ENCODE assay signal across 13 cellular contexts in genomic region chr16:81198635-81199034, GRCh38. TPM values are rescaled to one million over a fixed set of nuclear protein-coding genes. Genes with fewer than 3 reads are reported as not detected.
A peak's percentile ranks its signal among the peaks of the same experiment; 100 is the strongest.
DNase-seq lines count a peak whose midpoint lies in the region; ATAC-seq and TF ChIP-seq lines count a peak whose summit lies in the region.
"Had no signal": no experiment of that assay in that cellular context is flagged by ENCODE, and none has a peak within 500 bp of the region (broad histone marks: within the 10 kb centered on the region; RNA-seq: fewer than 3 reads in every experiment).

No MANE protein-coding gene starts in this region.

- TF ChIP-seq CTCF in AG10803 (conservative IDR thresholded peaks at IDR 0.05; ENCODE audit: low read length) = peak; percentile 33; the same call in 1 of the 2 replicates
- peak; percentile 28 for TF ChIP-seq CTCF in cardiac fibroblast (IDR thresholded peaks at IDR 0.05; ENCODE audit: low read depth, low read length)
- TF ChIP-seq CTCF in liver (IDR thresholded peaks at IDR 0.05; ENCODE audit: low read depth, low read length, missing input control) = peak; percentile 61

- no peak overlapping the region for H3K4me3 ChIP-seq in AG10803 (ENCODE audit: low read length)
- no peak overlapping the region for H3K4me3 ChIP-seq in cardiac fibroblast (replicated peaks in 1 of 2; ENCODE audit: low read depth in 2 of 2, low read length in 2 of 2)
- H3K4me3 ChIP-seq in liver (ENCODE audit: low read depth in 1 of 3, low read length in 3 of 3) = peak overlapping the region in 1 of 3 donors; percentile 35

- no peak for DNase-seq in AG10803 (ENCODE audit: low read depth)
- peak; percentile 63 for DNase-seq in HuH-7 (ENCODE audit: low spot score)
- DNase-seq in cardiac fibroblast (ENCODE audit: low read depth in 2 of 2) = peak; percentile 22 to 37
- DNase-seq in DMS153 treated with DMSO at 0.1 percent for 48 hours (lab: John Stamatoyannopoulos, UW; ENCODE audit: unreplicated experiment) = no peak
- no peak for DNase-seq in CD1c-positive myeloid dendritic cell (ENCODE audit: extremely low spot score)
- DNase-seq: activated CD8-positive, alpha-beta T cell treated with anti-CD3 and anti-CD28 coated beads for 36 hours; activated naive CD4-positive, alpha-beta T cell treated with Interleukin-2 at 50 U/mL for 16 hours; CD8-positive, alpha-beta T cell; stimulated activated naive B cell treated with anti-CD40 and anti-IgM and Interleukin-4, amounts not matched to agents 10 μg/mL and 1 μg/mL and 100 μg/mL, for 72 hours had no signal

- no peaks in the 10 kb centered on the region for H3K27me3 ChIP-seq in liver (ENCODE audit: control insufficient read depth in 4 of 4, insufficient read depth in 4 of 4, low read length in 3 of 4)

- TF ChIP-seq RAD21 in liver (IDR thresholded peaks at IDR 0.05) = peak; percentile 97 to 99

- ATAC-seq in GM18867 (IDR thresholded peaks at IDR 0.05; ENCODE audit: unreplicated experiment) (no peak), HG03135 (IDR thresholded peaks at IDR 0.05; ENCODE audit: unreplicated experiment) (no peak)
- ATAC-seq: activated CD8-positive, alpha-beta T cell treated with anti-CD3 and anti-CD28 coated beads for 36 hours; CD8-positive, alpha-beta T cell; stimulated activated naive B cell treated with anti-CD40 and anti-IgM and Interleukin-4, amounts not matched to agents 10 μg/mL and 1 μg/mL and 100 μg/mL, for 72 hours had no signal

- no peaks in the 10 kb centered on the region for H3K36me3 ChIP-seq in liver (ENCODE audit: control insufficient read depth in 4 of 4, insufficient read depth in 3 of 4, low read depth in 1 of 4, low read length in 3 of 4)

- no peaks in the 10 kb centered on the region for H3K9me3 ChIP-seq in liver (ENCODE audit: control insufficient read depth in 4 of 4, low read length in 3 of 4)

- no peak overlapping the region for H3K9ac ChIP-seq in liver (ENCODE audit: low read depth in 1 of 2, low read length in 2 of 2)

- peak overlapping the region in 1 of 2 donors; percentile 37 for H3K27ac ChIP-seq in liver (ENCODE audit: low read depth in 1 of 2, low read length in 2 of 2)

- WGBS in liver = 31% methylated on average over 9 of the region's 9 CpGs

- peaks cover 0 to 7% (median 1%) of the 10 kb centered on the region in 4 donors for H3K4me1 ChIP-seq in liver (ENCODE audit: control insufficient read depth in 4 of 4, insufficient read depth in 4 of 4, low read length in 3 of 4)

TF ChIP-seq in liver, 16 proteins besides CTCF, POLR2A, EP300 and RAD21:
- no peak for TF ChIP-seq ZBTB33 (IDR thresholded peaks at IDR 0.05)
- TF ChIP-seq GABPA (IDR thresholded peaks at IDR 0.05 in 1 of 2, conservative IDR thresholded peaks at IDR 0.05 in 1 of 2) = peak in 1 of 2 donors; percentile 76
- TF ChIP-seq TAF1 (conservative IDR thresholded peaks at IDR 0.05) = no peak
- no peak for TF ChIP-seq EGR1 (IDR thresholded peaks at IDR 0.05; ENCODE audit: low read depth in 2 of 2)
- peak; percentile 69 to 82 for TF ChIP-seq RXRA (IDR thresholded peaks at IDR 0.05)
- TF ChIP-seq, protein P1, sequence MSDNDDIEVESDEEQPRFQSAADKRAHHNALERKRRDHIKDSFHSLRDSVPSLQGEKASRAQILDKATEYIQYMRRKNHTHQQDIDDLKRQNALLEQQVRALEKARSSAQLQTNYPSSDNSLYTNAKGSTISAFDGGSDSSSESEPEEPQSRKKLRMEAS (IDR thresholded peaks at IDR 0.05) = no peak
- peak; percentile 61 for TF ChIP-seq SP1 (IDR thresholded peaks at IDR 0.05)
- TF ChIP-seq HNF4A (conservative IDR thresholded peaks at IDR 0.05) = peak; percentile 92 to 94
- TF ChIP-seq JUND (IDR thresholded peaks at IDR 0.05) = no peak
- no peak for TF ChIP-seq REST (IDR thresholded peaks at IDR 0.05)
- TF ChIP-seq, protein P2, sequence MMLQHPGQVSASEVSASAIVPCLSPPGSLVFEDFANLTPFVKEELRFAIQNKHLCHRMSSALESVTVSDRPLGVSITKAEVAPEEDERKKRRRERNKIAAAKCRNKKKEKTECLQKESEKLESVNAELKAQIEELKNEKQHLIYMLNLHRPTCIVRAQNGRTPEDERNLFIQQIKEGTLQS (IDR thresholded peaks at IDR 0.05) = no peak
- TF ChIP-seq FOXA1 (IDR thresholded peaks at IDR 0.05) = no peak
- peak; percentile 65 for TF ChIP-seq HNF4G (IDR thresholded peaks at IDR 0.05)
- TF ChIP-seq YY1 (IDR thresholded peaks at IDR 0.05) = peak; percentile 44
TF ChIP-seq in liver: peak in this region for 6.

RNA-seq across cellular contexts. Expression of gene BCO1, which starts 39.9 kb away (rescaled TPM):
- total RNA-seq in liver = under 1 TPM; 0.23 to 0.50 TPM
- polyA plus RNA-seq in liver = under 1 TPM; 0.11 to 0.35 TPM
- total RNA-seq: activated CD8-positive, alpha-beta T cell treated with anti-CD3 and anti-CD28 coated beads for 36 hours; CD8-positive, alpha-beta T cell; neural crest cell had no signal

Comparison
In these comparisons a context has a peak if more than half of its experiments do, and no peak if none do; other contexts are left out.
1. DNase-seq: peak in HuH-7 (single experiment) and cardiac fibroblast (2 of 2); none in AG10803 (single experiment), DMS153 treated with DMSO at 0.1 percent for 48 hours (single experiment) and CD1c-positive myeloid dendritic cell (single experiment).
2. Peak in every context shown above with its lines, with median percentiles within 50 percentile points of each other: CTCF ChIP-seq.